ENCODE assay signal across 16 cellular contexts in the genomic region with DNA sequence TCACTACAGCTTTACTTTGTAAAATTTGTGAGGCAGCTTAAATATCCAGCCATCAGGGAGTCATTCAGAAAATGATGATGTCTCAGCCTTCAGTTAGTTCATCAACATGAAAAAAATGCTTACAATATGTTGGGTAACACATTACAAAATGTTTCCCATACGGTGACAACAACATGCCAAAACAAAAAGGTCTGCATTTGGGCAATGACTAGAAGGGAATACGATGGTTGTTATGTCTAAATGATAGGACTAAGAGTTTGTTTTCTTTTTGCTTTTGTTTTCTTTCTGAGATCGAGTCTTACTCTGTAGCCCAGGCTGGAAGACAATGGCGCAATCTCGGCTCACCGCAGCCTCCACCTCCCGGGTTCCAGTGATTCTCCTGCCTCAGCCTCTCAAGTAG. TPM values are rescaled to one million over a fixed set of nuclear protein-coding genes. Genes with fewer than 3 reads are reported as not detected.
"Had no signal": no experiment of that assay in that cellular context is flagged by ENCODE, and none has a peak within 500 bp of the region (broad histone marks: within the 10 kb centered on the region; RNA-seq: fewer than 3 reads in every experiment).

No MANE protein-coding gene starts in this region.

- H3K36me3 ChIP-seq: breast epithelium, sigmoid colon, transverse colon had no signal

- ATAC-seq: activated CD4-positive, CD25-positive, alpha-beta regulatory T cell treated with anti-CD3 and anti-CD28 coated beads, Interleukin-2, amount 50 U/mL, for 24 hours; activated CD8-positive, alpha-beta memory T cell treated with anti-CD3 and anti-CD28 coated beads, Interleukin-2, amount 10 ng/mL, durations not matched to agents 7 days and 5 days; left lobe of liver; natural killer cell treated with Interleukin-12 subunit alpha and Interleukin-12 subunit beta and Interleukin-15 and Interleukin-18, amount 100 ng/mL, for 72 hours had no signal

- H3K27me3 ChIP-seq: breast epithelium, sigmoid colon, transverse colon had no signal

- H3K9me3 ChIP-seq: breast epithelium, sigmoid colon, transverse colon had no signal

- H3K27ac ChIP-seq: sigmoid colon, transverse colon had no signal

- H3K4me1 ChIP-seq: breast epithelium, transverse colon had no signal

- H3K4me3 ChIP-seq: breast epithelium, sigmoid colon, transverse colon had no signal

- DNase-seq: activated CD4-positive, alpha-beta T cell treated with anti-CD3 and anti-CD28 coated beads, Interleukin-2, amount 50 U/mL, for 4 hours; activated CD8-positive, alpha-beta memory T cell treated with anti-CD3 and anti-CD28 coated beads, Interleukin-2, amount 10 ng/mL, durations not matched to agents 7 days and 5 days; activated effector memory CD4-positive, alpha-beta T cell treated with Interleukin-2 at 50 U/mL for 16 hours; activated T-cell treated with anti-CD3 and anti-CD28 coated beads, Interleukin-2, amount 50 U/mL, for 24 hours; aorta; glutamatergic neuron; islet precursor cell; sigmoid colon; stimulated activated CD4-positive, alpha-beta T cell treated with anti-CD3 and anti-CD28 coated beads, Interleukin-12 subunit alpha, Interleukin-12 subunit beta, amount 100 ng/mL, for 4 hours; stimulated activated naive CD4-positive, alpha-beta T cell; substantia nigra; transverse colon had no signal

RNA-seq across cellular contexts. Expression of a gene that starts 46.9 kb away (rescaled TPM):
- total RNA-seq: activated CD8-positive, alpha-beta memory T cell treated with anti-CD3 and anti-CD28 coated beads, Interleukin-2, amount 10 ng/mL, durations not matched to agents 7 days and 5 days; natural killer cell treated with Interleukin-12 subunit alpha and Interleukin-12 subunit beta and Interleukin-15 and Interleukin-18, amount 100 ng/mL, for 72 hours; transverse colon had no signal
